ENCODE assay signal across 2 cellular contexts in the genomic region with DNA sequence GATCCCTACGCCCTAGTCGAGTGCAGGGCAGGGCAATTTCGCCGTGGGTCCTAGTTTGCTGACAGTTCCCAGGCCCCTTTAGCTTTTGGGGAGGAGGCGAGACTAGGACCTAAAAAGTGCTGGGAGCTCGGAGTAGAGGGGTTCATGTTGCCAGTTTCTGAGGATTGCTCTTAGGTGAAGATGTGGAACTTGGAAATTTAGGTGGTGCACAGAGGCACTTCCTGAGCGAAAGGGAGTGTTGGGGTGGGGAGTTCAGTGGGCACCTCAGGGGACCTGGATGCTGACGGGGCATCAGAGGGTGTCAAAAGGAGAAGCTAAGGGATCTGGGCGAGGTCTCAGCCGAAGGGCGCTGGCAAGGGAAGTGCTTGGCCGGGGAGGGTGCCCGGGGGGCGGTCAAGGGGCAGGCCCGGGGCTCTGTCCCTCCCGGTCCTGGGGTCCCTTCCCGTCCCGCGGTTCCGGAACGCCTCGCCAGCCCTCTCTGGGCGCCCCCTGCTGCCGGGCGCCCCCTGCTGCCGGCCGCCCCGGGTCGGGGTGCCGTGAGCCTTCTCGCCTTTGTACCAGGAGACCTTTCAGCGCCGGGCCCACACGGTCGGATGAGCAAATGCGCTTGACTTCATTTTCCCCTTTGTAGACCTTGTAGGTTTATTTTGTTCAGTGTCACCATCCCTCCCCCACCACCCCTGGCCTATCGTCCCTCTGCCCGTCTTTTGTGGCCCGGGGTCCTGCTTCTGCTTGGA.
TF ChIP-seq lines count a peak whose summit lies in the region.

No MANE protein-coding gene starts in this region.

TF ChIP-seq in A549, 52 proteins besides CTCF, POLR2A, EP300 and RAD21 (continued from another document):
- TF ChIP-seq HES2 (IDR thresholded peaks at IDR 0.05) (no peak), TP53 (CRISPR knock-in tag; IDR thresholded peaks at IDR 0.05) (no peak), NFE2L2 (conservative IDR thresholded peaks at IDR 0.05; ENCODE audit: low read length) (no peak), E2F6 (IDR thresholded peaks at IDR 0.05; ENCODE audit: borderline replicate concordance, low read depth) (no peak), CHD2 (IDR thresholded peaks at IDR 0.05; ENCODE audit: low read length, partially characterized antibody) (no peak), RARB (CRISPR knock-in tag; IDR thresholded peaks at IDR 0.05) (no peak), MAZ (IDR thresholded peaks at IDR 0.05; ENCODE audit: borderline replicate concordance, low read depth, low read length) (no peak), ATOH8 (CRISPR knock-in tag; IDR thresholded peaks at IDR 0.05; ENCODE audit: low read depth) (no peak), CBX2 (IDR thresholded peaks at IDR 0.05; ENCODE audit: borderline replicate concordance, low read depth) (no peak)

TF ChIP-seq in WTC11, 78 proteins besides CTCF, POLR2A, EP300 and RAD21 (continued from another document):
- TF ChIP-seq PRDM15 (CRISPR knock-in tag; IDR thresholded peaks at IDR 0.05) (peak; percentile 46; the same call in 1 of the 2 replicates), ZNF138 (CRISPR knock-in tag; conservative IDR thresholded peaks at IDR 0.05) (no peak), MYBL2 (CRISPR knock-in tag; IDR thresholded peaks at IDR 0.05) (no peak), RORB (CRISPR knock-in tag; IDR thresholded peaks at IDR 0.05) (no peak), ZNF423 (CRISPR knock-in tag; IDR thresholded peaks at IDR 0.05) (peak; percentile 75), ARID4B (CRISPR knock-in tag; IDR thresholded peaks at IDR 0.05; ENCODE audit: borderline replicate concordance) (no peak), E2F4 (CRISPR knock-in tag; IDR thresholded peaks at IDR 0.05; ENCODE audit: borderline replicate concordance, low read depth) (no peak), KAT7 (CRISPR knock-in tag; IDR thresholded peaks at IDR 0.05; ENCODE audit: borderline replicate concordance) (no peak)
- TF ChIP-seq, protein P1, sequence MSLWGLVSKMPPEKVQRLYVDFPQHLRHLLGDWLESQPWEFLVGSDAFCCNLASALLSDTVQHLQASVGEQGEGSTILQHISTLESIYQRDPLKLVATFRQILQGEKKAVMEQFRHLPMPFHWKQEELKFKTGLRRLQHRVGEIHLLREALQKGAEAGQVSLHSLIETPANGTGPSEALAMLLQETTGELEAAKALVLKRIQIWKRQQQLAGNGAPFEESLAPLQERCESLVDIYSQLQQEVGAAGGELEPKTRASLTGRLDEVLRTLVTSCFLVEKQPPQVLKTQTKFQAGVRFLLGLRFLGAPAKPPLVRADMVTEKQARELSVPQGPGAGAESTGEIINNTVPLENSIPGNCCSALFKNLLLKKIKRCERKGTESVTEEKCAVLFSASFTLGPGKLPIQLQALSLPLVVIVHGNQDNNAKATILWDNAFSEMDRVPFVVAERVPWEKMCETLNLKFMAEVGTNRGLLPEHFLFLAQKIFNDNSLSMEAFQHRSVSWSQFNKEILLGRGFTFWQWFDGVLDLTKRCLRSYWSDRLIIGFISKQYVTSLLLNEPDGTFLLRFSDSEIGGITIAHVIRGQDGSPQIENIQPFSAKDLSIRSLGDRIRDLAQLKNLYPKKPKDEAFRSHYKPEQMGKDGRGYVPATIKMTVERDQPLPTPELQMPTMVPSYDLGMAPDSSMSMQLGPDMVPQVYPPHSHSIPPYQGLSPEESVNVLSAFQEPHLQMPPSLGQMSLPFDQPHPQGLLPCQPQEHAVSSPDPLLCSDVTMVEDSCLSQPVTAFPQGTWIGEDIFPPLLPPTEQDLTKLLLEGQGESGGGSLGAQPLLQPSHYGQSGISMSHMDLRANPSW (CRISPR knock-in tag; conservative IDR thresholded peaks at IDR 0.05; ENCODE audit: low read depth) = no peak
